In the genomic region with DNA sequence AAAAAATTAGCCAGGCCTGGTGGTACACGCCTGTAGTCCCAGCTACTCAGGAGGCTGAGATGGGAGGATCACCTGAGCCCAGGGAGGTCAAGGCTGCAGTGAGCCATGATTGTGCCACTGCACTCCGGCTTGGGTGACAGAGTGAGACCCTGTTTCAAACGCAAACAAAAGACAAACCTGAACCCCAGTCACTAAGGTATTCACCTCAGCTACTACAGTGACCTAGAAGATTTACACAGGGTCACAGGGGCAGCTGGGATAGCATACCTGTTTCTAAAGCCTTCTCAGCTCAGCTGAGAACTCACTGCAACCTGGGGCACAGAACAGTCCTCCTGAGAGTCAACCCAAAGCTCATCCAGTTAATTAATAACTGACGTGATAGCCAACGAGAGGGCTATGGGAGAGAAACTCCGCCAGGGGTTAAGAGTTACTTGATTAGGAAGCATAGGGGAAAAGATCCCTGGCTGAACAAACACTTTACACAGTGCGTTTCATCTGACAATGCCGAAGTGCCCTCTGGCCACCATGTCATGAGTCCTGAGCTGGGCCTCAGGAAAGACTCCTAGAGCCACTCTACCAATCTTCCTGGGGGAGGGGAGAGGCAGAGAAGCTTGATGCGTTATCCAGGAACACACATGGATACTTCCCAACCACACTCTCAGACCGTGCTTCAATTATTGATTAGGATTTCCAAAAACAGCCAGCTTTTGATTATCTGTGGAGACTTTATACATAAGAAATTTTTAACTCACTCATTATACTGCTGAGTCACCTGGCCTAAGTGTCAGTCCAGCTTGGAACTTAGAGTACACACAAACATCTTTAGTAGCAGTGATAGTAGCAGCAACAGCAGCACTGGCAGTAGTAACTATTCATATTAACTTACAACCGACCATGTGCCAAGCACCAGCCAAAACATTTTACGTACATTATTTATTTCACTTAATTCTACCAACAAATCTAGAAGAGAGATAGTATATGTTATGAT, we compare ENCODE assay signal across 12 cellular contexts. TPM values are rescaled to one million over a fixed set of nuclear protein-coding genes. Genes with fewer than 3 reads are reported as not detected.
DNase-seq lines count a peak whose midpoint lies in the region; ATAC-seq and TF ChIP-seq lines count a peak whose summit lies in the region.
"Had no signal": no experiment of that assay in that cellular context is flagged by ENCODE, and none has a peak within 500 bp of the region (broad histone marks: within the 10 kb centered on the region; RNA-seq: fewer than 3 reads in every experiment).

No MANE protein-coding gene starts in this region.

- WGBS in mesendoderm (ENCODE audit: extremely low coverage, insufficient coverage, low lambda C conversion rate): 100% methylated on average over 2 of the region's 12 CpGs

- no peak overlapping the region for H2BK15ac ChIP-seq in mesendoderm (replicated peaks; ENCODE audit: low read depth)

- H2AK5ac ChIP-seq in mesendoderm (ENCODE audit: low read length): no peak overlapping the region

- no peak overlapping the region for H3K4ac ChIP-seq in mesendoderm (ENCODE audit: low read depth, low read length)

- H3K9ac ChIP-seq in BLaER1 treated with 17β-estradiol and CSF1 and Interleukin-3, amounts not matched to agents 10 nM and 100 nM: no peak overlapping the region
- no peak overlapping the region for H3K9ac ChIP-seq in mesendoderm (ENCODE audit: low read length)

- H4K20me1 ChIP-seq in BLaER1 treated with 17β-estradiol and CSF1 and Interleukin-3, amounts not matched to agents 10 nM and 100 nM: peaks cover 0 to 48% (median 0%) of the 10 kb centered on the region in 11 experiments; a peak in 6 of 22 replicates
- H4K20me1 ChIP-seq in GM23338 (replicated peaks; ENCODE audit: insufficient read depth): peaks cover 49% of the 10 kb centered on the region

- no peak overlapping the region for H2BK5ac ChIP-seq in mesendoderm (ENCODE audit: low read length)

- peak overlapping the region; percentile 28 for H3K56ac ChIP-seq in mesendoderm (ENCODE audit: low read length)

- no peak overlapping the region for H2BK120ac ChIP-seq in mesendoderm (ENCODE audit: low read depth, low read length)

- H3K27ac Mint-ChIP-seq in GM23338 (peak overlapping the region; percentile 89), chondrocyte (ENCODE audit: unreplicated experiment) (peak overlapping the region; percentile 57)

- H3K27me3 Mint-ChIP-seq in GM23338 (ENCODE audit: insufficient read depth, low read depth, poor library complexity) (peaks cover 17% of the 10 kb centered on the region), chondrocyte (ENCODE audit: low read depth) (no peaks in the 10 kb centered on the region)

- no peak overlapping the region for H4K8ac ChIP-seq in mesendoderm (ENCODE audit: low read depth, low read length)

- H3K23ac ChIP-seq in mesendoderm (ENCODE audit: low read length): peak overlapping the region; percentile 50

- peaks cover 27% of the 10 kb centered on the region for H3K36me3 Mint-ChIP-seq in GM23338 (ENCODE audit: low read depth)
- H3K36me3 Mint-ChIP-seq in chondrocyte (ENCODE audit: low read depth): no peaks in the 10 kb centered on the region

- no peak for DNase-seq in GM23338 (ENCODE audit: low spot score)
- no peak for DNase-seq in chondrocyte (ENCODE audit: low spot score)
- DNase-seq in mesendoderm: no peak
- no peak for DNase-seq in omental fat pad (ENCODE audit: low spot score)
- DNase-seq in RPMI8226: no peak
- no peak for DNase-seq in breast epithelium (ENCODE audit: low spot score in 2 of 2)
- DNase-seq: amygdala; glutamatergic neuron; NCI-H2171 treated with DMSO at 0.1 percent for 48 hours; stimulated activated CD4-positive, alpha-beta T cell treated with anti-CD3 and anti-CD28 coated beads, Interleukin-4, amount 100 ng/mL, for 4 hours had no signal

- peak overlapping the region in 8 of 11 experiments; percentile 16 to 87 (median 38); a peak in 13 of 22 replicates for H3K27ac ChIP-seq in BLaER1 treated with 17β-estradiol and CSF1 and Interleukin-3, amounts not matched to agents 10 nM and 100 nM
- H3K27ac ChIP-seq in GM23338 (ENCODE audit: low read depth) (peak overlapping the region; percentile 70), mesendoderm (ENCODE audit: low read depth, low read length) (no peak overlapping the region), breast epithelium (no peak overlapping the region)

- intact Hi-C loops in breast epithelium (cut with DNase I; ENCODE audit: low total_unique reads): no loop called here

- peaks cover 100% of the 10 kb centered on the region for H3K79me2 ChIP-seq in GM23338 (replicated peaks; ENCODE audit: insufficient read depth)
- peaks cover 63% of the 10 kb centered on the region for H3K79me2 ChIP-seq in mesendoderm (ENCODE audit: control insufficient read depth, insufficient read depth, low read length)

- TF ChIP-seq POLR2A in breast epithelium (IDR thresholded peaks at IDR 0.05): no peak

- no peaks in the 10 kb centered on the region for H3K27me3 ChIP-seq in BLaER1 treated with 17β-estradiol and CSF1 and Interleukin-3, amounts not matched to agents 10 nM and 100 nM
- H3K27me3 ChIP-seq in GM23338 (ENCODE audit: insufficient read depth) (no peaks in the 10 kb centered on the region), mesendoderm (ENCODE audit: insufficient read depth, low read length, poor library complexity) (no peaks in the 10 kb centered on the region), breast epithelium (no peaks in the 10 kb centered on the region)

- no peak overlapping the region for H2AFZ ChIP-seq in GM23338

- no peak for TF ChIP-seq CTCF in GM23338 (conservative IDR thresholded peaks at IDR 0.05; ENCODE audit: low read depth in 2 of 2)
- TF ChIP-seq CTCF in chondrocyte (IDR thresholded peaks at IDR 0.05): no peak
- no peak for TF ChIP-seq CTCF in omental fat pad (IDR thresholded peaks at IDR 0.05)
- no peak for TF ChIP-seq CTCF in breast epithelium (IDR thresholded peaks at IDR 0.05)

- H3K36me3 ChIP-seq in BLaER1 treated with 17β-estradiol and CSF1 and Interleukin-3, amounts not matched to agents 10 nM and 100 nM: peaks cover 0 to 26% (median 11%) of the 10 kb centered on the region in 11 experiments; a peak in 7 of 22 replicates
- H3K36me3 ChIP-seq in GM23338 (ENCODE audit: insufficient read depth): no peaks in the 10 kb centered on the region
- no peaks in the 10 kb centered on the region for H3K36me3 ChIP-seq in mesendoderm (ENCODE audit: control insufficient read depth, insufficient read depth, low read length)
- H3K36me3 ChIP-seq in breast epithelium: no peaks in the 10 kb centered on the region

- no peak overlapping the region for H3K4me3 ChIP-seq in BLaER1 treated with 17β-estradiol and CSF1 and Interleukin-3, amounts not matched to agents 10 nM and 100 nM
- H3K4me3 ChIP-seq in GM23338: no peak overlapping the region
- no peak overlapping the region for H3K4me3 ChIP-seq in mesendoderm (ENCODE audit: low read length)
- no peak overlapping the region for H3K4me3 ChIP-seq in breast epithelium

- H3K4me1 Mint-ChIP-seq in GM23338: peaks cover 85% of the 10 kb centered on the region
- H3K4me1 Mint-ChIP-seq in chondrocyte (ENCODE audit: low read depth): peaks cover 66% of the 10 kb centered on the region

- peaks cover 15% of the 10 kb centered on the region for H3K79me1 ChIP-seq in mesendoderm (ENCODE audit: low read length)

- H3K4me3 Mint-ChIP-seq in GM23338 (no peak overlapping the region), chondrocyte (ENCODE audit: unreplicated experiment) (no peak overlapping the region)

- ATAC-seq in GM23338 (no peak), omental fat pad (ENCODE audit: low FRiP score) (no peak), GM18858 (IDR thresholded peaks at IDR 0.05; ENCODE audit: unreplicated experiment) (no peak)

- no peak overlapping the region for H3K18ac ChIP-seq in mesendoderm (ENCODE audit: low read length)

- H3F3A ChIP-seq in GM23338 (replicated peaks; ENCODE audit: low read depth): 0 out of 2 replicates have a peak, but pooled peaks cover 7% of the 10 kb centered on the region

- no peaks in the 10 kb centered on the region for H3K9me2 ChIP-seq in GM23338 (ENCODE audit: insufficient read depth)

- H3K9me3 ChIP-seq in BLaER1 treated with 17β-estradiol and CSF1 and Interleukin-3, amounts not matched to agents 10 nM and 100 nM (replicated peaks in 1 of 11): peaks cover 0 to 40% (median 19%) of the 10 kb centered on the region in 11 experiments; a peak in 15 of 22 replicates
- no peaks in the 10 kb centered on the region for H3K9me3 ChIP-seq in breast epithelium

- H3K9me3 Mint-ChIP-seq in GM23338 (no peaks in the 10 kb centered on the region; the same call in 2 of the 3 replicates), chondrocyte (ENCODE audit: low read depth) (no peaks in the 10 kb centered on the region)

- H3K4me2 ChIP-seq in BLaER1 treated with 17β-estradiol and CSF1 and Interleukin-3, amounts not matched to agents 10 nM and 100 nM: peak overlapping the region in 4 of 11 experiments; percentile 10 to 14 (median 11); a peak in 6 of 22 replicates
- H3K4me2 ChIP-seq in GM23338: peak overlapping the region; percentile 37; the same call in 1 of the 2 replicates
- no peak overlapping the region for H3K4me2 ChIP-seq in mesendoderm (ENCODE audit: low read length)

- no peak overlapping the region for H4K5ac ChIP-seq in mesendoderm (ENCODE audit: low read length)

- peaks cover 79 to 95% (median 90%) of the 10 kb centered on the region in 10 experiments for H3K4me1 ChIP-seq in BLaER1 treated with 17β-estradiol and CSF1 and Interleukin-3, amounts not matched to agents 10 nM and 100 nM
- peaks cover 94% of the 10 kb centered on the region for H3K4me1 ChIP-seq in GM23338 (ENCODE audit: insufficient read depth)
- peaks cover 3% of the 10 kb centered on the region for H3K4me1 ChIP-seq in mesendoderm (ENCODE audit: control insufficient read depth, low read depth, low read length)
- no peaks in the 10 kb centered on the region for H3K4me1 ChIP-seq in breast epithelium

TF ChIP-seq in GM23338, 12 proteins besides CTCF, POLR2A, EP300 and RAD21 (continues in another document):
- TF ChIP-seq EZH2 (IDR thresholded peaks at IDR 0.05; ENCODE audit: low read depth, unreplicated experiment) (no peak), ZNF114 (CRISPR knock-in tag; IDR thresholded peaks at IDR 0.05) (no peak), CREB1 (CRISPR knock-in tag; IDR thresholded peaks at IDR 0.05; ENCODE audit: low read depth) (no peak)

RNA-seq across cellular contexts. Expression of gene FOXN3, which starts 48.2 kb away (rescaled TPM):
- total RNA-seq in GM23338 (2014; rRNA removed; shearing (Covaris generic)): 149 and 167 TPM in 2 replicates
- 88.3 and 98.9 TPM in 2 replicates for polyA plus RNA-seq in GM23338 (2016; fragmentation: Nextera tagmentation; extraction: Ambion mirVana)
- 129 to 161 TPM (median 155 TPM) in 3 replicates for total RNA-seq in chondrocyte
- polyA plus RNA-seq in mesendoderm (2013, experiment 1 of 2): 45.2 TPM
- 47.9 TPM for polyA plus RNA-seq in mesendoderm (2013, experiment 2 of 2)
- 100 to 1,000 TPM in 3 of 4 donors, 10 to 100 TPM in 1; 91.7 to 207 (median 125) TPM for total RNA-seq in omental fat pad
- total RNA-seq in breast epithelium: 100 to 1,000 TPM in 1 of 3 donors, 10 to 100 TPM in 2; 70.7 to 180 (median 80.3) TPM

Comparison
In these comparisons a context has a peak if more than half of its experiments do, and no peak if none do; other contexts are left out.
1. H3K27ac ChIP-seq: peak in BLaER1 treated with 17β-estradiol and CSF1 and Interleukin-3, amounts not matched to agents 10 nM and 100 nM (8 of 11) and GM23338 (single experiment); none in mesendoderm (single experiment) and breast epithelium (0 of 2).